Comparison of ENCODE assay signal across 18 cellular contexts in the genomic region with DNA sequence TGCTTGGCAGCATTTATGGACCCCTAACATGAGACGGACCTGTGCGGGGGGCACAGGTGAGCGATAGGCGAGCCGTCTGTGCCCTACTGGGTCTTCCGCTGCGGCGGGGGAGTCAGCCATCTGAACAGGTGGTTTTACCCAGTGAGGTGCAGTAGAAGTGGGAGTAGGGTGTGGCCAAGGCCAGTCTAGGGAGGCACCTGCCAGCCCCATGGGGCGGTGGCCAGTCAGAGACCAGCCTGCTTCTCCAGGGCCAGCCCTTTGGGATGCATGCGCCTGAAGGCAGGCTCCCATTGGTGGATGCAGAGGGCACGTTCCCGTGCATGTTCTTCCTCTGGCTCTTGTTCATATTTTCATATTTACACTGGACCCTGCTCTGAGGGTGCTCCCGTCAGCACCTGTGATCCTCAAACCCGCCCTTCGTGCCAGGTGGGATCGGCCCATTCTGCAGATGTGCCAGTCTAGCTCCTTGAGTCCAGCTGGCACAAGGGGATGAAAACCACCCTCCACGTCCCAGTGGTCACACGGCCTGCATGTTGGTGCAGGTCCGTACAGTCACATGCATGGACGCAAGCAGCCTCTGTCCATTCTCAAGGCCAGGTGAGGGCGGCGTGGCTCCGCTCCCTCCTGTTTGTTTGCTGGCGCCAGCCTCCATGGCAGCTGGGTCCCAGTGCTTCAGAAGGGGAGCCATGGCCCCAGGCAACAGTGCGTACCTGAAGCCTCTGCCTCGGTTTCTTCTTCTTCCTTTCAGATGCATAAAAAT. TPM values are rescaled to one million over a fixed set of nuclear protein-coding genes. Genes with fewer than 3 reads are reported as not detected.
DNase-seq lines count a peak whose midpoint lies in the region; ATAC-seq, FAIRE-seq and TF ChIP-seq lines count a peak whose summit lies in the region.
"Had no signal": no experiment of that assay in that cellular context is flagged by ENCODE, and none has a peak within 500 bp of the region (broad histone marks: within the 10 kb centered on the region; RNA-seq: fewer than 3 reads in every experiment).

No MANE protein-coding gene starts in this region.

- H2BK15ac ChIP-seq in neuronal stem cell (ENCODE audit: low read length) = no peak overlapping the region

- peaks cover 7% of the 10 kb centered on the region for H3K79me1 ChIP-seq in neuronal stem cell (ENCODE audit: low read depth, low read length)

- H4K8ac ChIP-seq in neuronal stem cell (ENCODE audit: low read depth, low read length) = no peak overlapping the region

- H3K9me3 ChIP-seq in astrocyte (ENCODE audit: insufficient read depth, low read depth, low read length) (no peaks in the 10 kb centered on the region), neuronal stem cell (replicated peaks in 1 of 2; ENCODE audit: control insufficient read depth in 2 of 2, insufficient read depth in 1 of 2, low read depth in 1 of 2, low read length in 2 of 2) (peaks cover 0 to 2% of the 10 kb centered on the region in 2 donors), upper lobe of right lung (no peaks in the 10 kb centered on the region)

- peak overlapping the region; percentile 20 for H3K23ac ChIP-seq in neuronal stem cell (ENCODE audit: low read depth, low read length, poor library complexity)

- no peak overlapping the region for H3K14ac ChIP-seq in neuronal stem cell (ENCODE audit: low read length)

- H3K4me1 ChIP-seq in GM23338 (ENCODE audit: insufficient read depth) = no peaks in the 10 kb centered on the region
- peaks cover 55% of the 10 kb centered on the region for H3K4me1 ChIP-seq in astrocyte (ENCODE audit: insufficient read depth, low read length)
- peaks cover 0 to 9% of the 10 kb centered on the region in 2 donors for H3K4me1 ChIP-seq in neuronal stem cell (ENCODE audit: control insufficient read depth in 2 of 2, insufficient read depth in 1 of 2, low read depth in 1 of 2, low read length in 2 of 2)
- peaks cover 22% of the 10 kb centered on the region for H3K4me1 ChIP-seq in upper lobe of right lung

- H3K79me2 ChIP-seq in GM23338 (replicated peaks; ENCODE audit: insufficient read depth) (no peaks in the 10 kb centered on the region; the same call in 1 of the 2 replicates), astrocyte (ENCODE audit: insufficient read depth, low read length) (peaks cover 99% of the 10 kb centered on the region)

- H3K36me3 Mint-ChIP-seq in GM23338 (ENCODE audit: low read depth) = no peaks in the 10 kb centered on the region
- peaks cover 15% of the 10 kb centered on the region for H3K36me3 Mint-ChIP-seq in astrocyte (ENCODE audit: low read depth, unreplicated experiment)

- H3K18ac ChIP-seq in neuronal stem cell (ENCODE audit: low read length) = no peak overlapping the region

- H3K9me3 Mint-ChIP-seq in GM23338 = no peaks in the 10 kb centered on the region
- H3K9me3 Mint-ChIP-seq in astrocyte (ENCODE audit: unreplicated experiment) = no peaks in the 10 kb centered on the region

- H3K4me1 Mint-ChIP-seq in GM23338 = peaks cover 15% of the 10 kb centered on the region
- peaks cover 59% of the 10 kb centered on the region for H3K4me1 Mint-ChIP-seq in astrocyte (ENCODE audit: low read depth, unreplicated experiment)

- no peak overlapping the region for H3K27ac ChIP-seq in GM23338 (ENCODE audit: low read depth)
- no peak overlapping the region for H3K27ac ChIP-seq in astrocyte (ENCODE audit: low read depth, low read length)
- no peak overlapping the region for H3K27ac ChIP-seq in neuronal stem cell (replicated peaks; ENCODE audit: low read length)
- H3K27ac ChIP-seq in upper lobe of right lung = no peak overlapping the region
- H3K27ac ChIP-seq: PC-9, RWPE1 had no signal

- H3K4me3 ChIP-seq in GM23338 (no peak overlapping the region), astrocyte (ENCODE audit: insufficient read depth, low read depth, low read length) (no peak overlapping the region), neuronal stem cell (ENCODE audit: low read length in 2 of 2) (no peak overlapping the region), upper lobe of right lung (no peak overlapping the region)
- H3K4me3 ChIP-seq: PC-9 had no signal

- intact Hi-C loops in upper lobe of right lung (cut with DNase I) = no loop called here

- no peak overlapping the region for H2BK5ac ChIP-seq in neuronal stem cell (ENCODE audit: low read length)

- H3K36me3 ChIP-seq in GM23338 (ENCODE audit: insufficient read depth) (no peaks in the 10 kb centered on the region), astrocyte (ENCODE audit: insufficient read depth, low read length) (peaks cover 32% of the 10 kb centered on the region), neuronal stem cell (replicated peaks in 1 of 2; ENCODE audit: control insufficient read depth in 2 of 2, insufficient read depth in 2 of 2, low read length in 2 of 2) (no peaks in the 10 kb centered on the region), upper lobe of right lung (no peaks in the 10 kb centered on the region)

- FAIRE-seq in astrocyte (lab: Jason Lieb, UNC) = no peak

- H3K27me3 Mint-ChIP-seq in GM23338 (ENCODE audit: insufficient read depth, low read depth, poor library complexity) (peaks cover 10% of the 10 kb centered on the region), astrocyte (ENCODE audit: low read depth, unreplicated experiment) (no peaks in the 10 kb centered on the region)

- no peaks in the 10 kb centered on the region; the same call in 1 of the 2 replicates for H4K20me1 ChIP-seq in GM23338 (replicated peaks; ENCODE audit: insufficient read depth)
- H4K20me1 ChIP-seq in astrocyte (ENCODE audit: insufficient read depth, low read length) = peaks cover 98% of the 10 kb centered on the region

- WGBS in neuronal stem cell (ENCODE audit: extremely low coverage in 2 of 2, insufficient read length in 2 of 2, insufficient replicate concordance in 1 of 2), 2 donors = no CpG with 5 or more reads among the region's 26 CpGs

- H3K27ac Mint-ChIP-seq in GM23338 = no peak overlapping the region
- peak overlapping the region; percentile 80 for H3K27ac Mint-ChIP-seq in astrocyte (ENCODE audit: unreplicated experiment)

- no peak overlapping the region for H3K4ac ChIP-seq in neuronal stem cell (ENCODE audit: low read length)

- H2AK5ac ChIP-seq in neuronal stem cell (ENCODE audit: low read depth, low read length) = no peak overlapping the region

- ATAC-seq in GM23338 (0 out of 3 replicates have a peak, but pooled peaks have one; percentile 18), upper lobe of right lung (no peak), HG03097 (IDR thresholded peaks at IDR 0.05; ENCODE audit: low FRiP score, unreplicated experiment) (no peak)

- no peak overlapping the region for H3K4me3 Mint-ChIP-seq in GM23338
- H3K4me3 Mint-ChIP-seq in astrocyte (ENCODE audit: unreplicated experiment) = peak overlapping the region; percentile 14

- no peak overlapping the region for H2BK120ac ChIP-seq in neuronal stem cell (ENCODE audit: low read depth, low read length)

- H2AFZ ChIP-seq in GM23338 (no peak overlapping the region), astrocyte (ENCODE audit: low read depth, low read length) (no peak overlapping the region), neuronal stem cell (ENCODE audit: low read length) (no peak overlapping the region)
- H2AFZ ChIP-seq: PC-9 had no signal

- H3K9me2 ChIP-seq in GM23338 (ENCODE audit: insufficient read depth) = no peaks in the 10 kb centered on the region

- H3F3A ChIP-seq in GM23338 (replicated peaks; ENCODE audit: low read depth) = no peaks in the 10 kb centered on the region

- TF ChIP-seq CTCF in GM23338 (conservative IDR thresholded peaks at IDR 0.05; ENCODE audit: low read depth in 2 of 2) (no peak), astrocyte (IDR thresholded peaks at IDR 0.05; ENCODE audit: insufficient read depth, low read depth, low read length) (no peak), upper lobe of right lung (IDR thresholded peaks at IDR 0.05) (no peak)

- DNase-seq in GM23338 (ENCODE audit: low spot score) (no peak), astrocyte (ENCODE audit: low read depth) (no peak), neuronal stem cell (ENCODE audit: low spot score) (no peak), upper lobe of right lung (peak; percentile 51), NCI-H1105 treated with DMSO at 0.1 percent for 48 hours (lab: John Stamatoyannopoulos, UW) (no peak), NCI-H2107 (lab: John Stamatoyannopoulos, UW) (no peak)
- DNase-seq: ACHN, DMS 273 treated with DMSO at 0.1 percent for 48 hours, DND-41, KG1, NCI-H1436, NCI-H1930, NCI-H345, NCI-H524 treated with DMSO at 0.1 percent for 48 hours, PC-9, SIG-M5 had no signal

- H4K91ac ChIP-seq in neuronal stem cell (ENCODE audit: low read depth, low read length, poor library complexity) = no peak overlapping the region

- H3K4me2 ChIP-seq in GM23338 (no peak overlapping the region), astrocyte (ENCODE audit: low read length) (no peak overlapping the region), neuronal stem cell (ENCODE audit: insufficient read depth, low read length, poor library complexity, severe bottlenecking) (no peak overlapping the region)
- H3K4me2 ChIP-seq: PC-9 had no signal

- H3K27me3 ChIP-seq in GM23338 (ENCODE audit: insufficient read depth) (no peaks in the 10 kb centered on the region), astrocyte (ENCODE audit: insufficient read depth, low read length) (no peaks in the 10 kb centered on the region), neuronal stem cell (ENCODE audit: control insufficient read depth in 3 of 3, insufficient read depth in 3 of 3, low read depth in 1 of 3, low read length in 3 of 3) (peaks cover 0 to 18% (median 0%) of the 10 kb centered on the region in 3 experiments), upper lobe of right lung (no peaks in the 10 kb centered on the region)

- H3K9ac ChIP-seq in astrocyte (ENCODE audit: low read length) = no peak overlapping the region
- no peak overlapping the region for H3K9ac ChIP-seq in neuronal stem cell (ENCODE audit: low read depth, low read length, poor library complexity)

- H2BK12ac ChIP-seq in neuronal stem cell (ENCODE audit: low read length) = no peak overlapping the region

TF ChIP-seq in GM23338, 12 proteins besides CTCF, POLR2A, EP300 and RAD21 (continues in another document):
- no peak for TF ChIP-seq JUNB (IDR thresholded peaks at IDR 0.05; ENCODE audit: unreplicated experiment)
- no peak for TF ChIP-seq ETS1 (IDR thresholded peaks at IDR 0.05)
- no peak for TF ChIP-seq EZH2 (IDR thresholded peaks at IDR 0.05; ENCODE audit: low read depth, unreplicated experiment)

RNA-seq across cellular contexts. Expression of gene COL5A1, which starts 9.0 kb away (rescaled TPM):
- total RNA-seq in GM23338 (2014; rRNA removed; shearing (Covaris generic)) = 12.3 and 13.1 TPM in 2 replicates
- polyA plus RNA-seq in GM23338 (2016; fragmentation: Nextera tagmentation; extraction: Ambion mirVana) = 2.5 and 3.3 TPM in 2 replicates
- total RNA-seq in astrocyte (1,055 and 1,568 TPM in 2 replicates), upper lobe of right lung (37.8 TPM)
- polyA plus RNA-seq in neuronal stem cell (2013, experiment 1 of 2) = 10.1 TPM
- polyA plus RNA-seq in neuronal stem cell (2013, experiment 2 of 2) = 10.2 TPM

Comparison
In these comparisons a context has a peak if more than half of its experiments do, and no peak if none do; other contexts are left out.
1. RNA of gene COL5A1, which starts 9.0 kb away (total RNA-seq): 1,055 to 1,568 TPM in astrocyte; 37.8 TPM in upper lobe of right lung (single experiment) and 12.3 to 13.1 TPM in GM23338; every median in the first group is over 10 times any median in the second.